In the genomic region with DNA sequence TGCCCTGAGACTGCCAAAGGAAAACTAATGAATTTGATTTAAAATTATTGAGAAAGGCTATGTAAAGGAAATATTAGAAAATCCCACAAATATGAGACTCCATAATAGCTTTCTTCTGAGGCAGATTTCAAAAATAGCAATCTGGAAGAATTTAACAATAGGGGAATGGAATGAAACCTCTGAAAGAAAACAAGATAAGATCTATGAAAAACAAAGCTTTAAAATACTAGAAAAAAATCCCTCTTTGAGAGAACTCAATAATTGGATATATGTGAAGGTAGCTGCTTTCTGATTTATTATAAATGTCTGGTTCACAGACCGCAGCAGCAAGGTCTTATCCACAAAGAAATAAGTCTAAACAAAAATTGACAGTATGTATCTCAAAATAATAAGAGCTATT, we compare ENCODE assay signal across 2 cellular contexts.
TF ChIP-seq lines count a peak whose summit lies in the region.

No MANE protein-coding gene starts in this region.

TF ChIP-seq in SK-N-SH, 30 proteins besides CTCF, POLR2A, EP300 and RAD21 (continues in another document):
- TF ChIP-seq USF1 (IDR thresholded peaks at IDR 0.05; ENCODE audit: borderline replicate concordance, low read depth) (no peak), POLR2AphosphoS5 (IDR thresholded peaks at IDR 0.05; ENCODE audit: low read depth, low read length) (peak; percentile 38; the same call in 1 of the 2 replicates), NRF1 (IDR thresholded peaks at IDR 0.05; ENCODE audit: low read depth, low read length) (no peak), SIN3A (IDR thresholded peaks at IDR 0.05; ENCODE audit: borderline replicate concordance, low read depth, low read length) (no peak), TEAD4 (IDR thresholded peaks at IDR 0.05; ENCODE audit: borderline replicate concordance, insufficient read depth) (peak; percentile 93), JUND (IDR thresholded peaks at IDR 0.05) (peak; percentile 83), GATA2 (CRISPR knock-in tag; IDR thresholded peaks at IDR 0.05) (no peak), ELF1 (IDR thresholded peaks at IDR 0.05) (no peak), MEF2A (IDR thresholded peaks at IDR 0.05; ENCODE audit: borderline replicate concordance, low read depth) (peak; percentile 99), RXRA (IDR thresholded peaks at IDR 0.05; ENCODE audit: borderline replicate concordance, low read depth) (peak; percentile 70; the same call in 1 of the 2 replicates), RFX5 (IDR thresholded peaks at IDR 0.05; ENCODE audit: low read length) (no peak), TCF12 (IDR thresholded peaks at IDR 0.05) (peak; percentile 93), NFIC (IDR thresholded peaks at IDR 0.05; ENCODE audit: borderline replicate concordance) (peak; percentile 75; the same call in 1 of the 2 replicates), EZH2phosphoT487 (IDR thresholded peaks at IDR 0.05; ENCODE audit: borderline replicate concordance, low read depth) (no peak), MXI1 (IDR thresholded peaks at IDR 0.05; ENCODE audit: low read depth, low read length) (no peak), TAF1 (IDR thresholded peaks at IDR 0.05; ENCODE audit: borderline replicate concordance, low read depth, low read length) (no peak), SMC3 (IDR thresholded peaks at IDR 0.05; ENCODE audit: low read depth, low read length) (no peak), CHD2 (IDR thresholded peaks at IDR 0.05; ENCODE audit: low read length, partially characterized antibody) (no peak), FOXM1 (IDR thresholded peaks at IDR 0.05; ENCODE audit: low read depth) (peak; percentile 90), MAX (IDR thresholded peaks at IDR 0.05; ENCODE audit: low read depth) (no peak)
- TF ChIP-seq, protein P1, sequence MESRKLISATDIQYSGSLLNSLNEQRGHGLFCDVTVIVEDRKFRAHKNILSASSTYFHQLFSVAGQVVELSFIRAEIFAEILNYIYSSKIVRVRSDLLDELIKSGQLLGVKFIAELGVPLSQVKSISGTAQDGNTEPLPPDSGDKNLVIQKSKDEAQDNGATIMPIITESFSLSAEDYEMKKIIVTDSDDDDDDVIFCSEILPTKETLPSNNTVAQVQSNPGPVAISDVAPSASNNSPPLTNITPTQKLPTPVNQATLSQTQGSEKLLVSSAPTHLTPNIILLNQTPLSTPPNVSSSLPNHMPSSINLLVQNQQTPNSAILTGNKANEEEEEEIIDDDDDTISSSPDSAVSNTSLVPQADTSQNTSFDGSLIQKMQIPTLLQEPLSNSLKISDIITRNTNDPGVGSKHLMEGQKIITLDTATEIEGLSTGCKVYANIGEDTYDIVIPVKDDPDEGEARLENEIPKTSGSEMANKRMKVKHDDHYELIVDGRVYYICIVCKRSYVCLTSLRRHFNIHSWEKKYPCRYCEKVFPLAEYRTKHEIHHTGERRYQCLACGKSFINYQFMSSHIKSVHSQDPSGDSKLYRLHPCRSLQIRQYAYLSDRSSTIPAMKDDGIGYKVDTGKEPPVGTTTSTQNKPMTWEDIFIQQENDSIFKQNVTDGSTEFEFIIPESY (IDR thresholded peaks at IDR 0.05; ENCODE audit: borderline replicate concordance, low read depth), result no peak
- TF ChIP-seq, protein P2, sequence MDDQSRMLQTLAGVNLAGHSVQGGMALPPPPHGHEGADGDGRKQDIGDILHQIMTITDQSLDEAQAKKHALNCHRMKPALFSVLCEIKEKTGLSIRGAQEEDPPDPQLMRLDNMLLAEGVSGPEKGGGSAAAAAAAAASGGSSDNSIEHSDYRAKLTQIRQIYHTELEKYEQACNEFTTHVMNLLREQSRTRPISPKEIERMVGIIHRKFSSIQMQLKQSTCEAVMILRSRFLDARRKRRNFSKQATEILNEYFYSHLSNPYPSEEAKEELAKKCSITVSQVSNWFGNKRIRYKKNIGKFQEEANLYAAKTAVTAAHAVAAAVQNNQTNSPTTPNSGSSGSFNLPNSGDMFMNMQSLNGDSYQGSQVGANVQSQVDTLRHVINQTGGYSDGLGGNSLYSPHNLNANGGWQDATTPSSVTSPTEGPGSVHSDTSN (IDR thresholded peaks at IDR 0.05), result peak; percentile 93
- TF ChIP-seq, protein P3, sequence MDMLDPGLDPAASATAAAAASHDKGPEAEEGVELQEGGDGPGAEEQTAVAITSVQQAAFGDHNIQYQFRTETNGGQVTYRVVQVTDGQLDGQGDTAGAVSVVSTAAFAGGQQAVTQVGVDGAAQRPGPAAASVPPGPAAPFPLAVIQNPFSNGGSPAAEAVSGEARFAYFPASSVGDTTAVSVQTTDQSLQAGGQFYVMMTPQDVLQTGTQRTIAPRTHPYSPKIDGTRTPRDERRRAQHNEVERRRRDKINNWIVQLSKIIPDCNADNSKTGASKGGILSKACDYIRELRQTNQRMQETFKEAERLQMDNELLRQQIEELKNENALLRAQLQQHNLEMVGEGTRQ (IDR thresholded peaks at IDR 0.05; ENCODE audit: borderline replicate concordance, low read depth, low read length), result no peak
- TF ChIP-seq, protein P4, sequence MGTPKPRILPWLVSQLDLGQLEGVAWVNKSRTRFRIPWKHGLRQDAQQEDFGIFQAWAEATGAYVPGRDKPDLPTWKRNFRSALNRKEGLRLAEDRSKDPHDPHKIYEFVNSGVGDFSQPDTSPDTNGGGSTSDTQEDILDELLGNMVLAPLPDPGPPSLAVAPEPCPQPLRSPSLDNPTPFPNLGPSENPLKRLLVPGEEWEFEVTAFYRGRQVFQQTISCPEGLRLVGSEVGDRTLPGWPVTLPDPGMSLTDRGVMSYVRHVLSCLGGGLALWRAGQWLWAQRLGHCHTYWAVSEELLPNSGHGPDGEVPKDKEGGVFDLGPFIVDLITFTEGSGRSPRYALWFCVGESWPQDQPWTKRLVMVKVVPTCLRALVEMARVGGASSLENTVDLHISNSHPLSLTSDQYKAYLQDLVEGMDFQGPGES (IDR thresholded peaks at IDR 0.05; ENCODE audit: low read depth, low read length), result no peak

TF ChIP-seq in endothelial cell of umbilical vein, 7 proteins besides CTCF, POLR2A, EP300 and RAD21 (continued from another document):
- TF ChIP-seq EZH2 (IDR thresholded peaks at IDR 0.05; ENCODE audit: borderline replicate concordance, low read depth, low read length, severe bottlenecking), result no peak
- TF ChIP-seq GATA2 (IDR thresholded peaks at IDR 0.05; ENCODE audit: insufficient read depth, insufficient read length, low read depth, low read length), result peak; percentile 65
